ENCODE assay signal across 12 cellular contexts in genomic region chr1:149967041-149967440, GRCh38. TPM values are rescaled to one million over a fixed set of nuclear protein-coding genes. Genes with fewer than 3 reads are reported as not detected.
"Had no signal": no experiment of that assay in that cellular context is flagged by ENCODE, and none has a peak within 500 bp of the region (broad histone marks: within the 10 kb centered on the region; RNA-seq: fewer than 3 reads in every experiment).

No MANE protein-coding gene starts in this region.

- H3K27me3 Mint-ChIP-seq: activated B cell treated with CpG ODN at 0.5 μM for 24 hours; naive thymus-derived CD4-positive, alpha-beta T cell had no signal

- H3K27me3 ChIP-seq: ascending aorta, dorsolateral prefrontal cortex, pancreas, sigmoid colon, spleen, stomach had no signal

- H3K9me3 Mint-ChIP-seq: activated B cell treated with CpG ODN at 0.5 μM for 24 hours; activated naive CD4-positive, alpha-beta T cell treated with anti-CD3 and anti-CD28 coated beads for 36 hours; activated T-helper 2 cell treated with anti-CD3 and anti-CD28 coated beads, Interferon-gamma antibody, Interleukin-2, Interleukin-4, amounts not matched to agents 10 μg/mL and 5 μg/mL and 100 μg/mL, durations not matched to agents 14 hours and 24 hours and 36 hours; naive thymus-derived CD4-positive, alpha-beta T cell had no signal

- H3K4me3 ChIP-seq: ascending aorta, dorsolateral prefrontal cortex, pancreas, sigmoid colon, spleen, stomach had no signal

- H3K9me3 ChIP-seq: ascending aorta, pancreas, sigmoid colon, spleen, stomach had no signal

- DNase-seq: activated B cell treated with CpG ODN at 0.5 μM for 24 hours; activated CD4-positive, alpha-beta T cell treated with anti-CD3 and anti-CD28 coated beads for 48 hours; activated naive CD4-positive, alpha-beta T cell treated with anti-CD3 and anti-CD28 coated beads for 36 hours; dorsolateral prefrontal cortex; naive thymus-derived CD4-positive, alpha-beta T cell; pancreas; sigmoid colon; spleen; stomach had no signal

- H3K27ac ChIP-seq: ascending aorta, pancreas, sigmoid colon, spleen, stomach had no signal

- ATAC-seq: left lobe of liver; naive thymus-derived CD4-positive, alpha-beta T cell; pancreas had no signal

- H3K4me3 Mint-ChIP-seq: activated B cell treated with CpG ODN at 0.5 μM for 24 hours; activated naive CD4-positive, alpha-beta T cell treated with anti-CD3 and anti-CD28 coated beads for 36 hours; naive thymus-derived CD4-positive, alpha-beta T cell had no signal

- H3K27ac Mint-ChIP-seq: activated B cell treated with CpG ODN at 0.5 μM for 24 hours; activated naive CD4-positive, alpha-beta T cell treated with anti-CD3 and anti-CD28 coated beads for 36 hours; activated T-helper 2 cell treated with anti-CD3 and anti-CD28 coated beads, Interferon-gamma antibody, Interleukin-2, Interleukin-4, amounts not matched to agents 10 μg/mL and 5 μg/mL and 100 μg/mL, durations not matched to agents 14 hours and 24 hours and 36 hours had no signal

RNA-seq across cellular contexts. Expression of gene MTMR11, which starts 30.4 kb away (rescaled TPM):
- total RNA-seq: activated B cell treated with CpG ODN at 0.5 μM for 24 hours had no signal
- polyA plus RNA-seq: naive thymus-derived CD4-positive, alpha-beta T cell had no signal
